Comparison of ENCODE assay signal across 1 cellular context in genomic region chr3:50068134-50068533, GRCh38.
TF ChIP-seq lines count a peak whose summit lies in the region.

No MANE protein-coding gene starts in this region.

TF ChIP-seq in SK-N-SH, 30 proteins besides CTCF, POLR2A, EP300 and RAD21 (continued from another document):
- TF ChIP-seq ZBTB33 (IDR thresholded peaks at IDR 0.05; ENCODE audit: borderline replicate concordance, low read depth) (no peak), GATA2 (CRISPR knock-in tag; IDR thresholded peaks at IDR 0.05) (no peak), RFX5 (IDR thresholded peaks at IDR 0.05; ENCODE audit: low read length) (no peak), USF2 (IDR thresholded peaks at IDR 0.05; ENCODE audit: borderline replicate concordance, low read depth, low read length) (no peak), SMC3 (IDR thresholded peaks at IDR 0.05; ENCODE audit: low read depth, low read length) (no peak), REST (IDR thresholded peaks at IDR 0.05; ENCODE audit: low read depth, low read length) (no peak), FOSL2 (IDR thresholded peaks at IDR 0.05; ENCODE audit: borderline replicate concordance, low read depth) (peak; percentile 47; the same call in 1 of the 2 replicates), EZH2phosphoT487 (IDR thresholded peaks at IDR 0.05; ENCODE audit: borderline replicate concordance, low read depth) (no peak), CHD2 (IDR thresholded peaks at IDR 0.05; ENCODE audit: low read length, partially characterized antibody) (no peak), IRF3 (IDR thresholded peaks at IDR 0.05; ENCODE audit: low read depth, low read length) (no peak), RCOR1 (IDR thresholded peaks at IDR 0.05; ENCODE audit: low read length) (no peak), MXI1 (IDR thresholded peaks at IDR 0.05; ENCODE audit: low read depth, low read length) (no peak), USF1 (IDR thresholded peaks at IDR 0.05; ENCODE audit: borderline replicate concordance, low read depth) (no peak), TAF1 (IDR thresholded peaks at IDR 0.05; ENCODE audit: borderline replicate concordance, low read depth, low read length) (no peak), MEF2A (IDR thresholded peaks at IDR 0.05; ENCODE audit: borderline replicate concordance, low read depth) (no peak), TCF12 (IDR thresholded peaks at IDR 0.05) (peak; percentile 67), NFIC (IDR thresholded peaks at IDR 0.05; ENCODE audit: borderline replicate concordance) (no peak), SIN3A (IDR thresholded peaks at IDR 0.05; ENCODE audit: borderline replicate concordance, low read depth, low read length) (no peak), MAX (IDR thresholded peaks at IDR 0.05; ENCODE audit: low read depth) (no peak), POLR2AphosphoS5 (IDR thresholded peaks at IDR 0.05; ENCODE audit: low read depth, low read length) (no peak), FOXM1 (IDR thresholded peaks at IDR 0.05; ENCODE audit: low read depth) (no peak), JUND (IDR thresholded peaks at IDR 0.05) (peak; percentile 54)
